In genomic region chr7:90613088-90613498, GRCh38 we compare ENCODE assay signal across 9 cellular contexts. TPM values are rescaled to one million over a fixed set of nuclear protein-coding genes. Genes with fewer than 3 reads are reported as not detected.
A peak's percentile ranks its signal among the peaks of the same experiment; 100 is the strongest.
DNase-seq lines count a peak whose midpoint lies in the region; ATAC-seq, FAIRE-seq and TF ChIP-seq lines count a peak whose summit lies in the region.
"Had no signal": no experiment of that assay in that cellular context is flagged by ENCODE, and none has a peak within 500 bp of the region (broad histone marks: within the 10 kb centered on the region; RNA-seq: fewer than 3 reads in every experiment).

No MANE protein-coding gene starts in this region.

- SMC1A ChIA-PET in GM12878 (lab: Charles Lee; ENCODE audit: uncharacterized antibody, unreplicated experiment) = interaction anchor here (0.7 to 2.7 kb wide), 8 partner anchors 9 to 50 kb away, joined by 3 to 7 read pairs (median 4); no protein-coding TSS in a partner anchor

- H3K4me2 ChIP-seq in GM12878 (ENCODE audit: control insufficient read depth, insufficient read depth) = peak overlapping the region; percentile 19

- CTCF ChIA-PET in GM10248 (lab: Yijun Ruan, JAX) = interaction anchor here (1.0 to 3.5 kb wide), 5 partner anchors 9 to 158 kb away, joined by 3 to 12 read pairs (median 4); no protein-coding TSS in a partner anchor
- CTCF ChIA-PET in GM12878 (lab: Yijun Ruan, JAX) = interaction anchor here (0.6 to 2.0 kb wide), 8 partner anchors 9 to 96 kb away, joined by 3 to 7 read pairs (median 4); no protein-coding TSS in a partner anchor

- DNase-seq in GM10248 (ENCODE audit: extremely low spot score) (peak; percentile 41), GM12878 (ENCODE audit: low read depth, low spot score) (peak; percentile 69), SIG-M5 (lab: John Stamatoyannopoulos, UW) (no peak), SJCRH30 (no peak), kidney glomerular epithelial cell (lab: John Stamatoyannopoulos, UW) (no peak)

- peak overlapping the region; percentile 49 for H2AFZ ChIP-seq in GM12878 (ENCODE audit: control insufficient read depth, low read depth, low read length)

- no peaks in the 10 kb centered on the region for H3K27me3 ChIP-seq in GM12878 (replicated peaks in 1 of 2; ENCODE audit: control insufficient read depth in 2 of 2, insufficient read depth in 2 of 2, low read length in 1 of 2)
- H3K27me3 ChIP-seq in SJCRH30 = no peaks in the 10 kb centered on the region
- H3K27me3 ChIP-seq in gastroesophageal sphincter = no peaks in the 10 kb centered on the region

- H3K79me2 ChIP-seq in GM12878 (ENCODE audit: control insufficient read depth, insufficient read depth, low read length) = no peaks in the 10 kb centered on the region; the same call in none of the 2 replicates

- peak overlapping the region; percentile 22 for H3K9ac ChIP-seq in GM12878 (ENCODE audit: control insufficient read depth, insufficient read depth, low read length)

- peak overlapping the region; percentile 47 for H3K27ac ChIP-seq in GM12878 (ENCODE audit: control insufficient read depth, insufficient read depth)
- no peak overlapping the region for H3K27ac ChIP-seq in SJCRH30
- no peak overlapping the region for H3K27ac ChIP-seq in gastroesophageal sphincter

- RAD21 ChIA-PET in GM12878 (lab: Charles Lee; ENCODE audit: unreplicated experiment) = interaction anchor here (1.2 to 1.6 kb wide), 2 partner anchors 16 to 158 kb away, joined by 4 read pairs; no protein-coding TSS in a partner anchor

- ATAC-seq in GM19452 (IDR thresholded peaks at IDR 0.05; ENCODE audit: unreplicated experiment) = peak; percentile 93
- peak; percentile 92 for ATAC-seq in HG03196 (IDR thresholded peaks at IDR 0.05; ENCODE audit: unreplicated experiment)
- peak; percentile 93 for ATAC-seq in GM12878
- no peak for ATAC-seq in gastroesophageal sphincter
- ATAC-seq: HCT116 had no signal

- POLR2A ChIA-PET in GM10248 (lab: Yijun Ruan, JAX) = no interaction called here
- POLR2A ChIA-PET in GM12878 (lab: Charles Lee) = interaction anchor here (0.7 to 3.0 kb wide), 7 partner anchors 10 to 305 kb away, joined by 3 to 11 read pairs (median 5); no protein-coding TSS in a partner anchor

- peak overlapping the region; percentile 38; the same call in 1 of the 2 replicates for H3K4me3 ChIP-seq in GM12878
- no peak overlapping the region for H3K4me3 ChIP-seq in SJCRH30
- no peak overlapping the region for H3K4me3 ChIP-seq in gastroesophageal sphincter

- TF ChIP-seq POLR2A in GM12878 (IDR thresholded peaks at IDR 0.05; ENCODE audit: low read depth, low read length) = peak; percentile 28; the same call in 1 of the 2 replicates
- TF ChIP-seq POLR2A in gastroesophageal sphincter (IDR thresholded peaks at IDR 0.05) = no peak

- BruUV-seq in GM12878 (replicated peaks; lab: Mats Ljungman, UMichigan) = no TSS peak

- TF ChIP-seq CTCF in GM10248 (IDR thresholded peaks at IDR 0.05; ENCODE audit: control extremely low read depth, extremely low read depth, low read depth, missing control alignments) = no peak
- no peak for TF ChIP-seq CTCF in GM12878 (IDR thresholded peaks at IDR 0.05 in 2 of 3, conservative IDR thresholded peaks at IDR 0.05 in 1 of 3; ENCODE audit: control insufficient read depth in 2 of 3, extremely low read depth in 1 of 3, insufficient read depth in 1 of 3, low read depth in 3 of 3, low read length in 3 of 3)
- no peak for TF ChIP-seq CTCF in gastroesophageal sphincter (IDR thresholded peaks at IDR 0.05)

- H3K4me1 ChIP-seq in GM12878 (ENCODE audit: control insufficient read depth, insufficient read depth, low read length) (0 out of 2 replicates have a peak, but pooled peaks cover 4% of the 10 kb centered on the region), SJCRH30 (no peaks in the 10 kb centered on the region), gastroesophageal sphincter (peaks cover 0 to 8% (median 0%) of the 10 kb centered on the region in 3 donors)

- TF ChIP-seq EP300 in GM12878 (IDR thresholded peaks at IDR 0.05; ENCODE audit: borderline replicate concordance in 1 of 2, control insufficient read depth in 1 of 2, low read depth in 2 of 2, low read length in 2 of 2) = peak in 1 of 2 experiments; percentile 41; a peak in 1 of 4 replicates
- no peak for TF ChIP-seq EP300 in gastroesophageal sphincter (IDR thresholded peaks at IDR 0.05)

- 8% methylated on average over 3 of the region's 3 CpGs for WGBS in GM12878 (ENCODE audit: insufficient coverage, insufficient replicate concordance, low lambda C conversion rate, missing lambda C conversion rate)
- 59 to 65% methylated on average over 2 of the region's 3 CpGs for WGBS in gastroesophageal sphincter (ENCODE audit: low coverage in 1 of 2), 2 donors

- in situ Hi-C loops in GM12878 (cut with MboI) = no loop called here

- H4K20me1 ChIP-seq in GM12878 (ENCODE audit: control insufficient read depth, insufficient read depth) = no peaks in the 10 kb centered on the region

- TF ChIP-seq RAD21 in GM12878 (IDR thresholded peaks at IDR 0.05; ENCODE audit: insufficient read depth, low read depth, low read length) = no peak

- peak; percentile 65 for FAIRE-seq in GM12878 (lab: Jason Lieb, UNC)

- intact Hi-C loops in GM12878 (cut with micrococcal nuclease; ENCODE audit: unreplicated experiment) = no loop called here

- H3K9me3 ChIP-seq in GM12878 (replicated peaks; ENCODE audit: control insufficient read depth, insufficient read depth, low read length) = no peaks in the 10 kb centered on the region
- H3K9me3 ChIP-seq in SJCRH30 (replicated peaks) = no peaks in the 10 kb centered on the region
- no peaks in the 10 kb centered on the region for H3K9me3 ChIP-seq in gastroesophageal sphincter

- H3K36me3 ChIP-seq in GM12878 (ENCODE audit: control insufficient read depth in 2 of 2, insufficient read depth in 2 of 2, low read length in 1 of 2) (no peaks in the 10 kb centered on the region), SJCRH30 (peaks cover 29% of the 10 kb centered on the region), gastroesophageal sphincter (no peaks in the 10 kb centered on the region)

TF ChIP-seq in GM12878, 131 proteins besides CTCF, POLR2A, EP300 and RAD21 (continues in another document):
- TF ChIP-seq PML (IDR thresholded peaks at IDR 0.05; ENCODE audit: low read length) = peak; percentile 43; the same call in 1 of the 2 replicates
- no peak for TF ChIP-seq KLF5 (IDR thresholded peaks at IDR 0.05; ENCODE audit: partially characterized antibody)
- TF ChIP-seq STAT3 (IDR thresholded peaks at IDR 0.05; ENCODE audit: low read depth, low read length) = no peak
- no peak for TF ChIP-seq FOS (IDR thresholded peaks at IDR 0.05; ENCODE audit: borderline replicate concordance, extremely low read depth, insufficient read length)
- TF ChIP-seq GABPA (IDR thresholded peaks at IDR 0.05; ENCODE audit: low read depth) = peak; percentile 50; the same call in 1 of the 2 replicates
- TF ChIP-seq CEBPB (IDR thresholded peaks at IDR 0.05; ENCODE audit: borderline replicate concordance in 1 of 2, low read depth in 2 of 2, low read length in 2 of 2) = no peak
- no peak for TF ChIP-seq SREBF1 (IDR thresholded peaks at IDR 0.05; ENCODE audit: low read length)
- TF ChIP-seq IKZF2 (IDR thresholded peaks at IDR 0.05) = peak; percentile 78 to 81
- TF ChIP-seq BACH1 (IDR thresholded peaks at IDR 0.05; ENCODE audit: borderline replicate concordance) = no peak; the same call in 1 of the 2 replicates
- TF ChIP-seq FOXM1 (IDR thresholded peaks at IDR 0.05; ENCODE audit: low read depth, low read length) = peak; percentile 66; the same call in 1 of the 2 replicates
- TF ChIP-seq BMI1 (IDR thresholded peaks at IDR 0.05; ENCODE audit: borderline replicate concordance) = no peak
- TF ChIP-seq NBN (IDR thresholded peaks at IDR 0.05) = no peak; the same call in 1 of the 2 replicates
- TF ChIP-seq CBX5 (IDR thresholded peaks at IDR 0.05; ENCODE audit: low read depth) = no peak
- TF ChIP-seq KAT2A (conservative IDR thresholded peaks at IDR 0.05; ENCODE audit: control insufficient read depth, low read depth, low read length) = no peak
- TF ChIP-seq SUPT20H (IDR thresholded peaks at IDR 0.05; ENCODE audit: borderline replicate concordance, control insufficient read depth, low read depth, low read length) = no peak
- no peak for TF ChIP-seq HDAC6 (IDR thresholded peaks at IDR 0.05; ENCODE audit: unreplicated experiment)
- TF ChIP-seq NR2C2 (IDR thresholded peaks at IDR 0.05; ENCODE audit: borderline replicate concordance, control insufficient read depth, insufficient read length, low read depth) = no peak
- no peak for TF ChIP-seq SMARCA5 (IDR thresholded peaks at IDR 0.05)
- peak in 1 of 2 experiments; percentile 99; a peak in 2 of 4 replicates for TF ChIP-seq ETV6 (conservative IDR thresholded peaks at IDR 0.05 in 1 of 2, IDR thresholded peaks at IDR 0.05 in 1 of 2; ENCODE audit: borderline replicate concordance in 1 of 2, low read depth in 1 of 2)
- no peak for TF ChIP-seq WRNIP1 (IDR thresholded peaks at IDR 0.05; ENCODE audit: borderline replicate concordance, low read depth, low read length)

RNA-seq across cellular contexts. Expression of gene CDK14, which starts 17.0 kb away (rescaled TPM):
- total RNA-seq in GM12878 (2013; cell fraction: nucleolus; rRNA removed) = 204 and 221 TPM in 2 replicates
- total RNA-seq in GM12878 (2014; rRNA removed) (29.6 and 33.3 TPM in 2 replicates), GM12878 (2014; rRNA removed; fragmentation: Illumina TruSeq; extraction: Trizol) (39.3 and 47.1 TPM in 2 replicates), GM12878 (2021) (56.7 and 61.3 TPM in 2 replicates), gastroesophageal sphincter (10 to 100 TPM; 14.8 to 28.7 (median 18.4) TPM)
- polyA plus RNA-seq in GM12878 (2011; ENCODE audit: low read depth) = 4.0 TPM
- polyA plus RNA-seq in GM12878 (2011; rRNA removed) (24.3 and 33.2 TPM in 2 replicates), GM12878 (2014; fragmentation: Illumina TruSeq; extraction: Trizol) (30.9 and 31.6 TPM in 2 replicates), GM12878 (2014; fragmentation: Nextera tagmentation; extraction: Ambion mirVana) (1 to 10 TPM; 6.5 to 7.3 TPM), GM12878 (2014; rRNA removed) (14.3 and 16.1 TPM in 2 replicates), GM12878 (2016; fragmentation: Nextera tagmentation; extraction: Ambion mirVana) (10 to 100 TPM; 12.7 to 24.1 TPM)
- polyA plus RNA-seq in GM12878 (2011; cell fraction: cytosol; rRNA removed) = 10.8 and 12.3 TPM in 2 replicates
- 26.0 and 33.3 TPM in 2 replicates for polyA plus RNA-seq in GM12878 (2011; cell fraction: nucleus; rRNA removed)
- 6.8 and 7.4 TPM in 2 replicates for polyA plus RNA-seq in GM12878 (2012)
- polyA minus RNA-seq in GM12878 (2011; rRNA and poly(A)+ RNA removed) = 78.9 and 108 TPM in 2 replicates
- 13.1 and 18.1 TPM in 2 replicates for polyA minus RNA-seq in GM12878 (2011; cell fraction: cytosol; rRNA and poly(A)+ RNA removed)
- polyA minus RNA-seq in GM12878 (2011; cell fraction: nucleus; rRNA and poly(A)+ RNA removed) = 106 and 146 TPM in 2 replicates
- 67.6 and 78.2 TPM in 2 replicates for total RNA-seq in SJCRH30 (2014; rRNA removed; shearing (Covaris generic))

Comparison
In these comparisons a context has a peak if more than half of its experiments do, and no peak if none do; other contexts are left out.
1. DNase-seq: peak in GM10248 (single experiment) and GM12878 (single experiment); none in SIG-M5 (single experiment), SJCRH30 (0 of 2) and kidney glomerular epithelial cell (single experiment).